ENCODE assay signal across 8 cellular contexts in the genomic region with DNA sequence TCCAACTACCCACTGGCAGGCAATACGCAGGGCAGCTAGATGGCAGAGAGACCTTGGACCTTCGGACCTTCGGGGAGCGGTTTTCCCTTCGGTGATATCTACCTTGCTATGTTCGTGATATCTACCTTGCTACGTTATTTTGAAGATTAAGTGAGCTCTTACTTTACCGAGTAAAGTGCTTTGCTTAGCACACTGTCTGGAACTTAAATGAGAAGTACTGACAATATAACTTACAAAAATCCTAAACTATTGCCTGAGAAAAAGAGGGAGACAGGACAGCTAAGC. TPM values are rescaled to one million over a fixed set of nuclear protein-coding genes. Genes with fewer than 3 reads are reported as not detected.
A peak's percentile ranks its signal among the peaks of the same experiment; 100 is the strongest.
DNase-seq lines count a peak whose midpoint lies in the region; ATAC-seq and TF ChIP-seq lines count a peak whose summit lies in the region.

No MANE protein-coding gene starts in this region.

- ATAC-seq in GM18907 (IDR thresholded peaks at IDR 0.05; ENCODE audit: unreplicated experiment) (peak; percentile 31), HG03521 (IDR thresholded peaks at IDR 0.05; ENCODE audit: unreplicated experiment) (peak; percentile 12), HG03457 (IDR thresholded peaks at IDR 0.05; ENCODE audit: unreplicated experiment) (no peak), HG02610 (IDR thresholded peaks at IDR 0.05; ENCODE audit: unreplicated experiment) (no peak)
- ATAC-seq in natural killer cell treated with Interleukin-12 subunit alpha and Interleukin-12 subunit beta and Interleukin-15 and Interleukin-18, amount 100 ng/mL, for 72 hours, result no peak

- peak overlapping the region; percentile 98 for H3K4me3 Mint-ChIP-seq in natural killer cell treated with Interleukin-12 subunit alpha and Interleukin-12 subunit beta and Interleukin-15 and Interleukin-18, amount 100 ng/mL, for 72 hours

- no peaks in the 10 kb centered on the region for H3K9me3 Mint-ChIP-seq in natural killer cell treated with Interleukin-12 subunit alpha and Interleukin-12 subunit beta and Interleukin-15 and Interleukin-18, amount 100 ng/mL, for 72 hours

- H3K27me3 Mint-ChIP-seq in natural killer cell treated with Interleukin-12 subunit alpha and Interleukin-12 subunit beta and Interleukin-15 and Interleukin-18, amount 100 ng/mL, for 72 hours, result no peaks in the 10 kb centered on the region

- DNase-seq in choroid plexus epithelial cell (ENCODE audit: low read depth) (no peak), NCI-H1092 treated with DMSO at 0.1 percent for 48 hours (lab: John Stamatoyannopoulos, UW) (no peak), NCI-H2107 treated with DMSO at 0.1 percent for 48 hours (lab: John Stamatoyannopoulos, UW; ENCODE audit: unreplicated experiment) (no peak)
- no peak for DNase-seq in natural killer cell treated with Interleukin-12 subunit alpha and Interleukin-12 subunit beta and Interleukin-15 and Interleukin-18, amount 100 ng/mL, for 72 hours (ENCODE audit: low spot score)

- H3K36me3 Mint-ChIP-seq in natural killer cell treated with Interleukin-12 subunit alpha and Interleukin-12 subunit beta and Interleukin-15 and Interleukin-18, amount 100 ng/mL, for 72 hours, result no peaks in the 10 kb centered on the region

- peaks cover 20 to 22% of the 10 kb centered on the region in 2 donors for H3K4me1 Mint-ChIP-seq in natural killer cell treated with Interleukin-12 subunit alpha and Interleukin-12 subunit beta and Interleukin-15 and Interleukin-18, amount 100 ng/mL, for 72 hours (ENCODE audit: low read depth in 2 of 2)

- H3K4me3 ChIP-seq in choroid plexus epithelial cell (ENCODE audit: low read depth, low read length), result peak overlapping the region; percentile 77

- no peak for TF ChIP-seq CTCF in choroid plexus epithelial cell (conservative IDR thresholded peaks at IDR 0.05; ENCODE audit: low read depth, low read length)

- peak overlapping the region; percentile 97 to 100 for H3K27ac Mint-ChIP-seq in natural killer cell treated with Interleukin-12 subunit alpha and Interleukin-12 subunit beta and Interleukin-15 and Interleukin-18, amount 100 ng/mL, for 72 hours

RNA-seq across cellular contexts. Expression of gene PRDM10, which starts 1.0 kb away (rescaled TPM):
- 10 to 100 TPM; 14.6 to 18.7 TPM for total RNA-seq in natural killer cell treated with Interleukin-12 subunit alpha and Interleukin-12 subunit beta and Interleukin-15 and Interleukin-18, amount 100 ng/mL, for 72 hours

Comparison
In these comparisons a context has a peak if more than half of its experiments do, and no peak if none do; other contexts are left out.
1. ATAC-seq: peak in GM18907 (single experiment) and HG03521 (single experiment); none in natural killer cell treated with Interleukin-12 subunit alpha and Interleukin-12 subunit beta and Interleukin-15 and Interleukin-18, amount 100 ng/mL, for 72 hours (0 of 2), HG03457 (single experiment) and HG02610 (single experiment).